ENCODE assay signal across 24 cellular contexts in genomic region chr10:128657508-128657907, GRCh38.
"Had no signal": no experiment of that assay in that cellular context is flagged by ENCODE, and none has a peak within 500 bp of the region (broad histone marks: within the 10 kb centered on the region; RNA-seq: fewer than 3 reads in every experiment).

No MANE protein-coding gene starts in this region.

- H3K36me3 ChIP-seq: esophagus squamous epithelium, gastroesophageal sphincter, neutrophil, right atrium auricular region, suprapubic skin, thyroid gland, uterus had no signal

- H3K9me3 ChIP-seq: esophagus squamous epithelium, gastroesophageal sphincter, neutrophil, right atrium auricular region, suprapubic skin, thyroid gland, uterus had no signal

- H3K9me3 Mint-ChIP-seq: immature natural killer cell, type B pancreatic cell had no signal

- H3K4me1 Mint-ChIP-seq: immature natural killer cell; naive B cell; nephron; stimulated activated effector memory CD8-positive, alpha-beta T cell treated with anti-CD3 and anti-CD28 coated beads, Interleukin-12 subunit alpha, Interleukin-12 subunit beta, amount 100 ng/mL, for 72 hours had no signal

- H3K27ac Mint-ChIP-seq: immature natural killer cell; naive B cell; nephron; stimulated activated effector memory CD8-positive, alpha-beta T cell treated with anti-CD3 and anti-CD28 coated beads, Interleukin-12 subunit alpha, Interleukin-12 subunit beta, amount 100 ng/mL, for 72 hours; type B pancreatic cell had no signal

- DNase-seq: dermis blood vessel endothelial cell; esophagus squamous epithelium; foreskin fibroblast; glutamatergic neuron; immature natural killer cell; left cardiac atrium; left ventricle myocardium superior; mesendoderm; naive B cell; posterior cingulate gyrus; stimulated activated CD4-positive, alpha-beta T cell treated with anti-CD3 and anti-CD28 coated beads, Interleukin-4, amount 100 ng/mL, for 1 hour; stimulated activated CD8-positive, alpha-beta memory T cell treated with anti-CD3 and anti-CD28 coated beads, Interleukin-4, amount 100 ng/mL, for 48 hours; stimulated activated naive CD8-positive, alpha-beta T cell treated with anti-CD3 and anti-CD28 coated beads, Interleukin-15, Interleukin-2, amounts not matched to agents 100 U/mL and 50 U/mL, for 24 hours; thyroid gland; uterus had no signal

- H3K4me2 ChIP-seq: smooth muscle cell had no signal

- H3K4me1 ChIP-seq: esophagus squamous epithelium, gastroesophageal sphincter, right atrium auricular region, suprapubic skin, thyroid gland, uterus had no signal

- H3K27me3 ChIP-seq: esophagus squamous epithelium, gastroesophageal sphincter, neutrophil, right atrium auricular region, suprapubic skin, thyroid gland, uterus had no signal

- H3K36me3 Mint-ChIP-seq: immature natural killer cell; naive B cell; stimulated activated effector memory CD8-positive, alpha-beta T cell treated with anti-CD3 and anti-CD28 coated beads, Interleukin-12 subunit alpha, Interleukin-12 subunit beta, amount 100 ng/mL, for 72 hours; type B pancreatic cell had no signal

- H3K4me3 ChIP-seq: esophagus squamous epithelium, gastroesophageal sphincter, lung, right atrium auricular region, smooth muscle cell, suprapubic skin, thyroid gland, uterus had no signal

- H3K27ac ChIP-seq: esophagus squamous epithelium, gastroesophageal sphincter, neutrophil, right atrium auricular region, suprapubic skin, thyroid gland, uterus had no signal

- H3K4me3 Mint-ChIP-seq: immature natural killer cell; nephron; stimulated activated effector memory CD8-positive, alpha-beta T cell treated with anti-CD3 and anti-CD28 coated beads, Interleukin-12 subunit alpha, Interleukin-12 subunit beta, amount 100 ng/mL, for 72 hours; type B pancreatic cell had no signal
